In genomic region chr1:8398086-8398485, GRCh38 we compare ENCODE assay signal across 1 cellular context.
TF ChIP-seq lines count a peak whose summit lies in the region.

No MANE protein-coding gene starts in this region.

TF ChIP-seq in GM23338, 12 proteins besides CTCF, POLR2A, EP300 and RAD21 (continued from another document):
- TF ChIP-seq, protein P1, sequence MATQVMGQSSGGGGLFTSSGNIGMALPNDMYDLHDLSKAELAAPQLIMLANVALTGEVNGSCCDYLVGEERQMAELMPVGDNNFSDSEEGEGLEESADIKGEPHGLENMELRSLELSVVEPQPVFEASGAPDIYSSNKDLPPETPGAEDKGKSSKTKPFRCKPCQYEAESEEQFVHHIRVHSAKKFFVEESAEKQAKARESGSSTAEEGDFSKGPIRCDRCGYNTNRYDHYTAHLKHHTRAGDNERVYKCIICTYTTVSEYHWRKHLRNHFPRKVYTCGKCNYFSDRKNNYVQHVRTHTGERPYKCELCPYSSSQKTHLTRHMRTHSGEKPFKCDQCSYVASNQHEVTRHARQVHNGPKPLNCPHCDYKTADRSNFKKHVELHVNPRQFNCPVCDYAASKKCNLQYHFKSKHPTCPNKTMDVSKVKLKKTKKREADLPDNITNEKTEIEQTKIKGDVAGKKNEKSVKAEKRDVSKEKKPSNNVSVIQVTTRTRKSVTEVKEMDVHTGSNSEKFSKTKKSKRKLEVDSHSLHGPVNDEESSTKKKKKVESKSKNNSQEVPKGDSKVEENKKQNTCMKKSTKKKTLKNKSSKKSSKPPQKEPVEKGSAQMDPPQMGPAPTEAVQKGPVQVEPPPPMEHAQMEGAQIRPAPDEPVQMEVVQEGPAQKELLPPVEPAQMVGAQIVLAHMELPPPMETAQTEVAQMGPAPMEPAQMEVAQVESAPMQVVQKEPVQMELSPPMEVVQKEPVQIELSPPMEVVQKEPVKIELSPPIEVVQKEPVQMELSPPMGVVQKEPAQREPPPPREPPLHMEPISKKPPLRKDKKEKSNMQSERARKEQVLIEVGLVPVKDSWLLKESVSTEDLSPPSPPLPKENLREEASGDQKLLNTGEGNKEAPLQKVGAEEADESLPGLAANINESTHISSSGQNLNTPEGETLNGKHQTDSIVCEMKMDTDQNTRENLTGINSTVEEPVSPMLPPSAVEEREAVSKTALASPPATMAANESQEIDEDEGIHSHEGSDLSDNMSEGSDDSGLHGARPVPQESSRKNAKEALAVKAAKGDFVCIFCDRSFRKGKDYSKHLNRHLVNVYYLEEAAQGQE (IDR thresholded peaks at IDR 0.05; ENCODE audit: unreplicated experiment), result no peak
- TF ChIP-seq, protein P2, sequence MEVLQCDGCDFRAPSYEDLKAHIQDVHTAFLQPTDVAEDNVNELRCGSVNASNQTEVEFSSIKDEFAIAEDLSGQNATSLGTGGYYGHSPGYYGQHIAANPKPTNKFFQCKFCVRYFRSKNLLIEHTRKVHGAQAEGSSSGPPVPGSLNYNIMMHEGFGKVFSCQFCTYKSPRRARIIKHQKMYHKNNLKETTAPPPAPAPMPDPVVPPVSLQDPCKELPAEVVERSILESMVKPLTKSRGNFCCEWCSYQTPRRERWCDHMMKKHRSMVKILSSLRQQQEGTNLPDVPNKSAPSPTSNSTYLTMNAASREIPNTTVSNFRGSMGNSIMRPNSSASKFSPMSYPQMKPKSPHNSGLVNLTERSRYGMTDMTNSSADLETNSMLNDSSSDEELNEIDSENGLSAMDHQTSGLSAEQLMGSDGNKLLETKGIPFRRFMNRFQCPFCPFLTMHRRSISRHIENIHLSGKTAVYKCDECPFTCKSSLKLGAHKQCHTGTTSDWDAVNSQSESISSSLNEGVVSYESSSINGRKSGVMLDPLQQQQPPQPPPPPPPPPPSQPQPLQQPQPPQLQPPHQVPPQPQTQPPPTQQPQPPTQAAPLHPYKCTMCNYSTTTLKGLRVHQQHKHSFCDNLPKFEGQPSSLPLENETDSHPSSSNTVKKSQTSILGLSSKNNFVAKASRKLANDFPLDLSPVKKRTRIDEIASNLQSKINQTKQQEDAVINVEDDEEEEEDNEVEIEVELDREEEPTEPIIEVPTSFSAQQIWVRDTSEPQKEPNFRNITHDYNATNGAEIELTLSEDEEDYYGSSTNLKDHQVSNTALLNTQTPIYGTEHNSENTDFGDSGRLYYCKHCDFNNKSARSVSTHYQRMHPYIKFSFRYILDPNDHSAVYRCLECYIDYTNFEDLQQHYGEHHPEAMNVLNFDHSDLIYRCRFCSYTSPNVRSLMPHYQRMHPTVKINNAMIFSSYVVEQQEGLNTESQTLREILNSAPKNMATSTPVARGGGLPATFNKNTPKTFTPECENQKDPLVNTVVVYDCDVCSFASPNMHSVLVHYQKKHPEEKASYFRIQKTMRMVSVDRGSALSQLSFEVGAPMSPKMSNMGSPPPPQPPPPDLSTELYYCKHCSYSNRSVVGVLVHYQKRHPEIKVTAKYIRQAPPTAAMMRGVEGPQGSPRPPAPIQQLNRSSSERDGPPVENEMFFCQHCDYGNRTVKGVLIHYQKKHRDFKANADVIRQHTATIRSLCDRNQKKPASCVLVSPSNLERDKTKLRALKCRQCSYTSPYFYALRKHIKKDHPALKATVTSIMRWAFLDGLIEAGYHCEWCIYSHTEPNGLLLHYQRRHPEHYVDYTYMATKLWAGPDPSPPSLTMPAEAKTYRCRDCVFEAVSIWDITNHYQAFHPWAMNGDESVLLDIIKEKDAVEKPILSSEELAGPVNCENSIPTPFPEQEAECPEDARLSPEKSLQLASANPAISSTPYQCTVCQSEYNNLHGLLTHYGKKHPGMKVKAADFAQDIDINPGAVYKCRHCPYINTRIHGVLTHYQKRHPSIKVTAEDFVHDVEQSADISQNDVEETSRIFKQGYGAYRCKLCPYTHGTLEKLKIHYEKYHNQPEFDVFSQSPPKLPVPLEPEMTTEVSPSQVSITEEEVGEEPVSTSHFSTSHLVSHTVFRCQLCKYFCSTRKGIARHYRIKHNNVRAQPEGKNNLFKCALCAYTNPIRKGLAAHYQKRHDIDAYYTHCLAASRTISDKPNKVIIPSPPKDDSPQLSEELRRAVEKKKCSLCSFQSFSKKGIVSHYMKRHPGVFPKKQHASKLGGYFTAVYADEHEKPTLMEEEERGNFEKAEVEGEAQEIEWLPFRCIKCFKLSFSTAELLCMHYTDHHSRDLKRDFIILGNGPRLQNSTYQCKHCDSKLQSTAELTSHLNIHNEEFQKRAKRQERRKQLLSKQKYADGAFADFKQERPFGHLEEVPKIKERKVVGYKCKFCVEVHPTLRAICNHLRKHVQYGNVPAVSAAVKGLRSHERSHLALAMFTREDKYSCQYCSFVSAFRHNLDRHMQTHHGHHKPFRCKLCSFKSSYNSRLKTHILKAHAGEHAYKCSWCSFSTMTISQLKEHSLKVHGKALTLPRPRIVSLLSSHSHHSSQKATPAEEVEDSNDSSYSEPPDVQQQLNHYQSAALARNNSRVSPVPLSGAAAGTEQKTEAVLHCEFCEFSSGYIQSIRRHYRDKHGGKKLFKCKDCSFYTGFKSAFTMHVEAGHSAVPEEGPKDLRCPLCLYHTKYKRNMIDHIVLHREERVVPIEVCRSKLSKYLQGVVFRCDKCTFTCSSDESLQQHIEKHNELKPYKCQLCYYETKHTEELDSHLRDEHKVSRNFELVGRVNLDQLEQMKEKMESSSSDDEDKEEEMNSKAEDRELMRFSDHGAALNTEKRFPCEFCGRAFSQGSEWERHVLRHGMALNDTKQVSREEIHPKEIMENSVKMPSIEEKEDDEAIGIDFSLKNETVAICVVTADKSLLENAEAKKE (CRISPR knock-in tag; IDR thresholded peaks at IDR 0.05), result no peak
- TF ChIP-seq POLR2AphosphoS5 (IDR thresholded peaks at IDR 0.05; ENCODE audit: low read depth), result no peak
- TF ChIP-seq JUNB (IDR thresholded peaks at IDR 0.05; ENCODE audit: unreplicated experiment), result no peak
